In genomic region chr2:231482806-231483391, GRCh38 we compare ENCODE assay signal across 1 cellular context.
TF ChIP-seq lines count a peak whose summit lies in the region.

No MANE protein-coding gene starts in this region.

TF ChIP-seq in K562, 482 proteins besides CTCF, POLR2A, EP300 and RAD21 (continued from another document):
- TF ChIP-seq, protein P1, sequence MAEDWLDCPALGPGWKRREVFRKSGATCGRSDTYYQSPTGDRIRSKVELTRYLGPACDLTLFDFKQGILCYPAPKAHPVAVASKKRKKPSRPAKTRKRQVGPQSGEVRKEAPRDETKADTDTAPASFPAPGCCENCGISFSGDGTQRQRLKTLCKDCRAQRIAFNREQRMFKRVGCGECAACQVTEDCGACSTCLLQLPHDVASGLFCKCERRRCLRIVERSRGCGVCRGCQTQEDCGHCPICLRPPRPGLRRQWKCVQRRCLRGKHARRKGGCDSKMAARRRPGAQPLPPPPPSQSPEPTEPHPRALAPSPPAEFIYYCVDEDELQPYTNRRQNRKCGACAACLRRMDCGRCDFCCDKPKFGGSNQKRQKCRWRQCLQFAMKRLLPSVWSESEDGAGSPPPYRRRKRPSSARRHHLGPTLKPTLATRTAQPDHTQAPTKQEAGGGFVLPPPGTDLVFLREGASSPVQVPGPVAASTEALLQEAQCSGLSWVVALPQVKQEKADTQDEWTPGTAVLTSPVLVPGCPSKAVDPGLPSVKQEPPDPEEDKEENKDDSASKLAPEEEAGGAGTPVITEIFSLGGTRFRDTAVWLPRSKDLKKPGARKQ (CRISPR knock-in tag; IDR thresholded peaks at IDR 0.05), result no peak
- TF ChIP-seq TEAD1 (CRISPR knock-in tag; IDR thresholded peaks at IDR 0.05), result no peak
- TF ChIP-seq SIN3A (IDR thresholded peaks at IDR 0.05; ENCODE audit: borderline replicate concordance in 2 of 2, control insufficient read depth in 1 of 2, low read depth in 2 of 2, low read length in 2 of 2), result no peak
- no peak for TF ChIP-seq RBM15 (IDR thresholded peaks at IDR 0.05; ENCODE audit: insufficient read depth, low read length)
- TF ChIP-seq ILK (tag; IDR thresholded peaks at IDR 0.05; ENCODE audit: borderline replicate concordance, low read depth), result no peak
- TF ChIP-seq EWSR1 (IDR thresholded peaks at IDR 0.05; ENCODE audit: borderline replicate concordance, low read depth, partially characterized antibody), result no peak
- TF ChIP-seq, protein P2, sequence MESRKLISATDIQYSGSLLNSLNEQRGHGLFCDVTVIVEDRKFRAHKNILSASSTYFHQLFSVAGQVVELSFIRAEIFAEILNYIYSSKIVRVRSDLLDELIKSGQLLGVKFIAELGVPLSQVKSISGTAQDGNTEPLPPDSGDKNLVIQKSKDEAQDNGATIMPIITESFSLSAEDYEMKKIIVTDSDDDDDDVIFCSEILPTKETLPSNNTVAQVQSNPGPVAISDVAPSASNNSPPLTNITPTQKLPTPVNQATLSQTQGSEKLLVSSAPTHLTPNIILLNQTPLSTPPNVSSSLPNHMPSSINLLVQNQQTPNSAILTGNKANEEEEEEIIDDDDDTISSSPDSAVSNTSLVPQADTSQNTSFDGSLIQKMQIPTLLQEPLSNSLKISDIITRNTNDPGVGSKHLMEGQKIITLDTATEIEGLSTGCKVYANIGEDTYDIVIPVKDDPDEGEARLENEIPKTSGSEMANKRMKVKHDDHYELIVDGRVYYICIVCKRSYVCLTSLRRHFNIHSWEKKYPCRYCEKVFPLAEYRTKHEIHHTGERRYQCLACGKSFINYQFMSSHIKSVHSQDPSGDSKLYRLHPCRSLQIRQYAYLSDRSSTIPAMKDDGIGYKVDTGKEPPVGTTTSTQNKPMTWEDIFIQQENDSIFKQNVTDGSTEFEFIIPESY (CRISPR knock-in tag; IDR thresholded peaks at IDR 0.05), result 0 out of 2 replicates have a peak, but pooled peaks have one; percentile 33
- TF ChIP-seq, protein P3, sequence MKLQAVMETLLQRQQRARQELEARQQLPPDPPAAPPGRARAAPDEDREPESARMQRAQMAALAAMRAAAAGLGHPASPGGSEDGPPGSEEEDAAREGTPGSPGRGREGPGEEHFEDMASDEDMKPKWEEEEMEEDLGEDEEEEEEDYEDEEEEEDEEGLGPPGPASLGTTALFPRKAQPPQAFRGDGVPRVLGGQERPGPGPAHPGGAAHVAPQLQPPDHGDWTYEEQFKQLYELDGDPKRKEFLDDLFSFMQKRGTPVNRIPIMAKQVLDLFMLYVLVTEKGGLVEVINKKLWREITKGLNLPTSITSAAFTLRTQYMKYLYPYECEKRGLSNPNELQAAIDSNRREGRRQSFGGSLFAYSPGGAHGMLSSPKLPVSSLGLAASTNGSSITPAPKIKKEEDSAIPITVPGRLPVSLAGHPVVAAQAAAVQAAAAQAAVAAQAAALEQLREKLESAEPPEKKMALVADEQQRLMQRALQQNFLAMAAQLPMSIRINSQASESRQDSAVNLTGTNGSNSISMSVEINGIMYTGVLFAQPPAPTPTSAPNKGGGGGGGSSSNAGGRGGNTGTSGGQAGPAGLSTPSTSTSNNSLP (IDR thresholded peaks at IDR 0.05; ENCODE audit: borderline replicate concordance, low read depth, low read length), result no peak
